ENCODE assay signal across 24 cellular contexts in the genomic region with DNA sequence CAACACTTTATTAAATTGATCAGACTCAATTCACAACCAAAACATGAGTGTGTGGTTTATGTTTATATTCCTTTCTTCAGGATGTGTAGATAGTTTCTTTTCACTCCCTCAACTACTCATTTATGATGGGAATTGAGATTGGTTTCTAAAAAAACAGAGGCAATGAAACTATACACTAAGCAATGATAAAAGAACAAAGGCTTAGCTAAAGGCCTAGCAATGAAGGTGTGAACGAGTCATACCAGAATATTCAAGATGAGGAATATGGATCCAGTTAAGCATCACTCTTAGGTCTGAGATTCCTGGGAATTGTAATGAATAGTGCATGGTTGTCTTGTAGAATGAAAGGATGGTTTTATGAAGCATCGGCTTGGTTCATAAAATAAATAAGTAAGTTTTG. TPM values are rescaled to one million over a fixed set of nuclear protein-coding genes. Genes with fewer than 3 reads are reported as not detected.
"Had no signal": no experiment of that assay in that cellular context is flagged by ENCODE, and none has a peak within 500 bp of the region (broad histone marks: within the 10 kb centered on the region; RNA-seq: fewer than 3 reads in every experiment).

No MANE protein-coding gene starts in this region.

- H3K36me3 Mint-ChIP-seq: memory B cell; mesothelial cell of epicardium; natural killer cell treated with Interleukin-12 subunit alpha and Interleukin-12 subunit beta and Interleukin-15 and Interleukin-18, amount 100 ng/mL, for 72 hours; stimulated activated memory B cell treated with anti-CD40 and anti-IgM and Interleukin-4, amounts not matched to agents 10 μg/mL and 1 μg/mL and 100 μg/mL, for 72 hours had no signal

- H3K27me3 Mint-ChIP-seq: memory B cell; stimulated activated memory B cell treated with anti-CD40 and anti-IgM and Interleukin-4, amounts not matched to agents 10 μg/mL and 1 μg/mL and 100 μg/mL, for 72 hours; stimulated activated naive CD8-positive, alpha-beta T cell treated with anti-CD3 and anti-CD28 coated beads, Interleukin-15, Interleukin-2, amounts not matched to agents 100 ng/mL and 50 ng/mL, for 24 hours had no signal

- DNase-seq: colonic mucosa; effector CD4-positive, alpha-beta T cell; endodermal cell; islet precursor cell; left lung; occipital lobe; retina; right lobe of liver; stimulated activated CD4-positive, alpha-beta T cell treated with anti-CD3 and anti-CD28 coated beads, Interleukin-4, amount 100 ng/mL, for 1 hour; testis; upper lobe of right lung had no signal

- H3K9me3 Mint-ChIP-seq: endodermal cell; memory B cell; mesothelial cell of epicardium; natural killer cell treated with Interleukin-12 subunit alpha and Interleukin-12 subunit beta and Interleukin-15 and Interleukin-18, amount 100 ng/mL, for 72 hours; stimulated activated memory B cell treated with anti-CD40 and anti-IgM and Interleukin-4, amounts not matched to agents 10 μg/mL and 1 μg/mL and 100 μg/mL, for 72 hours; stimulated activated naive CD8-positive, alpha-beta T cell treated with anti-CD3 and anti-CD28 coated beads, Interleukin-15, Interleukin-2, amounts not matched to agents 100 ng/mL and 50 ng/mL, for 24 hours had no signal

- H3K27ac Mint-ChIP-seq: endodermal cell; mesothelial cell of epicardium; natural killer cell treated with Interleukin-12 subunit alpha and Interleukin-12 subunit beta and Interleukin-15 and Interleukin-18, amount 100 ng/mL, for 72 hours; stimulated activated naive CD8-positive, alpha-beta T cell treated with anti-CD3 and anti-CD28 coated beads, Interleukin-15, Interleukin-2, amounts not matched to agents 100 ng/mL and 50 ng/mL, for 24 hours had no signal

- H3K27me3 ChIP-seq: colonic mucosa, heart right ventricle, left lung, right lobe of liver, testis, tibial nerve, upper lobe of right lung, vagina had no signal

- H3K4me3 Mint-ChIP-seq: endodermal cell; mesothelial cell of epicardium; natural killer cell treated with Interleukin-12 subunit alpha and Interleukin-12 subunit beta and Interleukin-15 and Interleukin-18, amount 100 ng/mL, for 72 hours; stimulated activated memory B cell treated with anti-CD40 and anti-IgM and Interleukin-4, amounts not matched to agents 10 μg/mL and 1 μg/mL and 100 μg/mL, for 72 hours; stimulated activated naive CD8-positive, alpha-beta T cell treated with anti-CD3 and anti-CD28 coated beads, Interleukin-15, Interleukin-2, amounts not matched to agents 100 ng/mL and 50 ng/mL, for 24 hours had no signal

- H3K27ac ChIP-seq: colonic mucosa, left lung, lower lobe of right lung, parathyroid adenoma, prostate gland, right lobe of liver, testis, tibial nerve, upper lobe of right lung, vagina had no signal

- ATAC-seq: natural killer cell treated with Interleukin-12 subunit alpha and Interleukin-12 subunit beta and Interleukin-15 and Interleukin-18, amount 100 ng/mL, for 72 hours; right lobe of liver had no signal

- H3K4me1 ChIP-seq: colonic mucosa, prostate gland, right lobe of liver, upper lobe of right lung had no signal

RNA-seq across cellular contexts. Expression of a gene that starts 17.5 kb away (rescaled TPM):
- total RNA-seq: dermis microvascular lymphatic vessel endothelial cell; endothelial cell of umbilical vein; natural killer cell treated with Interleukin-12 subunit alpha and Interleukin-12 subunit beta and Interleukin-15 and Interleukin-18, amount 100 ng/mL, for 72 hours had no signal
